ENCODE assay signal across 24 cellular contexts in the genomic region with DNA sequence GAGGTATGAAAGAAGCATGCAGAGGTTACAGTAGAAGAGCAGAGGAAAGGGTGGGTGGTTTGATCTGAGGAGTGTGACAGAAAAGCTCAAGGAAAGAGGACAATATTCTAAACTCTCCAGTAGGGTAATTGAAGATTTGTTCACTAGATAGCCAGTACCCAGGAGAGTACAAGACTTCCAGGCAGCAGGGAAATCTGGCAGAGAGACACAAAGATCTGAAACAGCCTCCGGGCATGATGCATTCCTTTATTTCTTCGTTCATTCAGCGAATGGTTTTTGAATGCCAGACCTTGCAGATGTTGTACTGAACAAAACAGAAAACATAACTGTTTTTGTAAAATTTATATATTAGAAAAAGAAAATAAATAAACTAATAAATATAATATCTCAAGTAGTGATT.
"Had no signal": no experiment of that assay in that cellular context is flagged by ENCODE, and none has a peak within 500 bp of the region (broad histone marks: within the 10 kb centered on the region; RNA-seq: fewer than 3 reads in every experiment).

No MANE protein-coding gene starts in this region.

- H3K27ac Mint-ChIP-seq: activated naive CD4-positive, alpha-beta T cell treated with anti-CD3 and anti-CD28 coated beads, Interleukin-2, amount 10 ng/mL, durations not matched to agents 7 days and 5 days; activated naive CD8-positive, alpha-beta T cell treated with anti-CD3 and anti-CD28 coated beads, Interleukin-2, amount 50 U/mL, for 24 hours; natural killer cell treated with Interleukin-12 subunit alpha and Interleukin-12 subunit beta and Interleukin-15 and Interleukin-18, amount 100 ng/mL, for 72 hours; stimulated activated naive B cell treated with anti-CD40 and anti-IgM and Interleukin-4, amounts not matched to agents 10 μg/mL and 1 μg/mL and 100 μg/mL, for 72 hours had no signal

- DNase-seq: activated CD4-positive, alpha-beta T cell treated with anti-CD3 and anti-CD28 coated beads, Interleukin-2, amount 50 U/mL, for 1 hour; activated CD4-positive, CD25-positive, alpha-beta regulatory T cell treated with anti-CD3 and anti-CD28 coated beads, Interleukin-2, amount 50 U/mL, for 72 hours; activated CD8-positive, alpha-beta memory T cell treated with anti-CD3 and anti-CD28 coated beads, Interleukin-2, amount 50 U/mL, for 4 hours; activated effector memory CD4-positive, alpha-beta T cell treated with Interleukin-2 at 50 U/mL for 16 hours; activated naive CD4-positive, alpha-beta T cell treated with anti-CD3 and anti-CD28 coated beads, Interleukin-2, amount 10 ng/mL, durations not matched to agents 7 days and 5 days; activated naive CD8-positive, alpha-beta T cell treated with anti-CD3 and anti-CD28 coated beads, Interleukin-2, amount 50 U/mL, for 24 hours; activated T-cell treated with anti-CD3 and anti-CD28 coated beads, Interleukin-2, amount 50 U/mL, for 48 hours; aorta; brain microvascular endothelial cell; effector CD4-positive, alpha-beta T cell; foreskin keratinocyte; hippocampal formation; islet precursor cell; left colon; sigmoid colon; spleen; stimulated activated CD4-positive, alpha-beta T cell treated with anti-CD3 and anti-CD28 coated beads, Interleukin-4, amount 100 ng/mL, for 4 hours; stimulated activated naive B cell treated with anti-CD40 and anti-IgM and Interleukin-4, amounts not matched to agents 10 μg/mL and 1 μg/mL and 100 μg/mL, for 72 hours; T1000; thyroid gland had no signal

- ATAC-seq: activated naive CD8-positive, alpha-beta T cell treated with anti-CD3 and anti-CD28 coated beads, Interleukin-2, amount 50 U/mL, for 24 hours; foreskin keratinocyte; left colon; natural killer cell treated with Interleukin-12 subunit alpha and Interleukin-12 subunit beta and Interleukin-15 and Interleukin-18, amount 100 ng/mL, for 72 hours; stimulated activated naive B cell treated with anti-CD40 and anti-IgM and Interleukin-4, amounts not matched to agents 10 μg/mL and 1 μg/mL and 100 μg/mL, for 72 hours had no signal

- H3K27me3 ChIP-seq: brain microvascular endothelial cell, foreskin keratinocyte, sigmoid colon, spleen, thyroid gland had no signal

- H3K4me1 Mint-ChIP-seq: activated naive CD4-positive, alpha-beta T cell treated with anti-CD3 and anti-CD28 coated beads, Interleukin-2, amount 10 ng/mL, durations not matched to agents 7 days and 5 days; activated naive CD8-positive, alpha-beta T cell treated with anti-CD3 and anti-CD28 coated beads, Interleukin-2, amount 50 U/mL, for 24 hours; central memory CD8-positive, alpha-beta T cell; stimulated activated naive B cell treated with anti-CD40 and anti-IgM and Interleukin-4, amounts not matched to agents 10 μg/mL and 1 μg/mL and 100 μg/mL, for 72 hours had no signal

- H3K36me3 Mint-ChIP-seq: activated naive CD4-positive, alpha-beta T cell treated with anti-CD3 and anti-CD28 coated beads, Interleukin-2, amount 10 ng/mL, durations not matched to agents 7 days and 5 days; natural killer cell treated with Interleukin-12 subunit alpha and Interleukin-12 subunit beta and Interleukin-15 and Interleukin-18, amount 100 ng/mL, for 72 hours; stimulated activated naive B cell treated with anti-CD40 and anti-IgM and Interleukin-4, amounts not matched to agents 10 μg/mL and 1 μg/mL and 100 μg/mL, for 72 hours had no signal

- H3K4me3 ChIP-seq: coronary artery, lung, sigmoid colon, spleen, thyroid gland had no signal

- H3K27me3 Mint-ChIP-seq: activated naive CD4-positive, alpha-beta T cell treated with anti-CD3 and anti-CD28 coated beads, Interleukin-2, amount 10 ng/mL, durations not matched to agents 7 days and 5 days; activated naive CD8-positive, alpha-beta T cell treated with anti-CD3 and anti-CD28 coated beads, Interleukin-2, amount 50 U/mL, for 24 hours; central memory CD8-positive, alpha-beta T cell; natural killer cell treated with Interleukin-12 subunit alpha and Interleukin-12 subunit beta and Interleukin-15 and Interleukin-18, amount 100 ng/mL, for 72 hours; stimulated activated naive B cell treated with anti-CD40 and anti-IgM and Interleukin-4, amounts not matched to agents 10 μg/mL and 1 μg/mL and 100 μg/mL, for 72 hours had no signal

- H3K4me1 ChIP-seq: foreskin keratinocyte, sigmoid colon, spleen, thyroid gland had no signal

- H3K9me3 ChIP-seq: sigmoid colon, thyroid gland had no signal

- H3K36me3 ChIP-seq: brain microvascular endothelial cell, sigmoid colon, spleen, thyroid gland had no signal

- H3K4me3 Mint-ChIP-seq: activated naive CD4-positive, alpha-beta T cell treated with anti-CD3 and anti-CD28 coated beads, Interleukin-2, amount 10 ng/mL, durations not matched to agents 7 days and 5 days; activated naive CD8-positive, alpha-beta T cell treated with anti-CD3 and anti-CD28 coated beads, Interleukin-2, amount 50 U/mL, for 24 hours; central memory CD8-positive, alpha-beta T cell; natural killer cell treated with Interleukin-12 subunit alpha and Interleukin-12 subunit beta and Interleukin-15 and Interleukin-18, amount 100 ng/mL, for 72 hours; stimulated activated naive B cell treated with anti-CD40 and anti-IgM and Interleukin-4, amounts not matched to agents 10 μg/mL and 1 μg/mL and 100 μg/mL, for 72 hours had no signal

- H3K9me3 Mint-ChIP-seq: activated naive CD4-positive, alpha-beta T cell treated with anti-CD3 and anti-CD28 coated beads, Interleukin-2, amount 10 ng/mL, durations not matched to agents 7 days and 5 days had no signal
